Comparison of ENCODE assay signal across 22 cellular contexts in genomic region chr12:14782756-14783155, GRCh38. TPM values are rescaled to one million over a fixed set of nuclear protein-coding genes. Genes with fewer than 3 reads are reported as not detected.
DNase-seq lines count a peak whose midpoint lies in the region; ATAC-seq, FAIRE-seq and TF ChIP-seq lines count a peak whose summit lies in the region.
"Had no signal": no experiment of that assay in that cellular context is flagged by ENCODE, and none has a peak within 500 bp of the region (broad histone marks: within the 10 kb centered on the region; RNA-seq: fewer than 3 reads in every experiment).

No MANE protein-coding gene starts in this region.

- H3K79me2 ChIP-seq in MM.1S (ENCODE audit: low read length) = no peaks in the 10 kb centered on the region

- ATAC-seq in GM18868 (IDR thresholded peaks at IDR 0.05; ENCODE audit: unreplicated experiment) (peak; percentile 80), GM21447 (IDR thresholded peaks at IDR 0.05; ENCODE audit: unreplicated experiment) (peak; percentile 61)
- peak; percentile 38 to 45 for ATAC-seq in stimulated activated naive B cell treated with anti-CD40 and anti-IgM and Interleukin-4, amounts not matched to agents 10 μg/mL and 1 μg/mL and 100 μg/mL, for 72 hours (replicated peaks)
- no peak for ATAC-seq in naive thymus-derived CD8-positive, alpha-beta T cell
- ATAC-seq: K562 had no signal

- peaks cover 17 to 20% of the 10 kb centered on the region in 2 donors for H3K36me3 Mint-ChIP-seq in stimulated activated naive B cell treated with anti-CD40 and anti-IgM and Interleukin-4, amounts not matched to agents 10 μg/mL and 1 μg/mL and 100 μg/mL, for 72 hours
- peaks cover 0 to 39% (median 8%) of the 10 kb centered on the region in 3 donors for H3K36me3 Mint-ChIP-seq in naive thymus-derived CD8-positive, alpha-beta T cell

- no peaks in the 10 kb centered on the region for H3K9me3 ChIP-seq in MM.1S (replicated peaks; ENCODE audit: insufficient read depth, low read length)
- H3K9me3 ChIP-seq: BE2C, SJCRH30 had no signal

- TF ChIP-seq CTCF in MM.1S (IDR thresholded peaks at IDR 0.05; ENCODE audit: low read length) (no peak), D721Med (IDR thresholded peaks at IDR 0.05; ENCODE audit: insufficient read depth, missing control alignments) (no peak)

- H3K9me3 Mint-ChIP-seq in stimulated activated naive B cell treated with anti-CD40 and anti-IgM and Interleukin-4, amounts not matched to agents 10 μg/mL and 1 μg/mL and 100 μg/mL, for 72 hours = no peaks in the 10 kb centered on the region
- no peaks in the 10 kb centered on the region for H3K9me3 Mint-ChIP-seq in naive thymus-derived CD8-positive, alpha-beta T cell

- POLR2A ChIA-PET in naive thymus-derived CD8-positive, alpha-beta T cell (lab: Charles Lee) = interaction anchor here (1.0 to 5.1 kb wide), 5 partner anchors 8 to 53 kb away, joined by 3 to 40 read pairs (median 3); a partner anchor contains a TSS

- H2AFZ ChIP-seq in MM.1S (ENCODE audit: low read length) = no peak overlapping the region

- H4K20me1 ChIP-seq in MM.1S (ENCODE audit: insufficient read depth, low read length) = no peaks in the 10 kb centered on the region

- H3K27ac Mint-ChIP-seq in stimulated activated naive B cell treated with anti-CD40 and anti-IgM and Interleukin-4, amounts not matched to agents 10 μg/mL and 1 μg/mL and 100 μg/mL, for 72 hours = no peak overlapping the region
- peak overlapping the region in 2 of 10 donors; percentile 42 to 48 for H3K27ac Mint-ChIP-seq in naive thymus-derived CD8-positive, alpha-beta T cell

- H3K4me3 Mint-ChIP-seq in stimulated activated naive B cell treated with anti-CD40 and anti-IgM and Interleukin-4, amounts not matched to agents 10 μg/mL and 1 μg/mL and 100 μg/mL, for 72 hours = no peak overlapping the region
- no peak overlapping the region for H3K4me3 Mint-ChIP-seq in naive thymus-derived CD8-positive, alpha-beta T cell
- H3K4me3 Mint-ChIP-seq: CD4-positive, alpha-beta memory T cell had no signal

- peaks cover 26% of the 10 kb centered on the region for H3K4me1 ChIP-seq in MM.1S (ENCODE audit: low read length)
- H3K4me1 ChIP-seq: BE2C, SJCRH30 had no signal

- peaks cover 9 to 22% of the 10 kb centered on the region in 2 donors for H3K4me1 Mint-ChIP-seq in stimulated activated naive B cell treated with anti-CD40 and anti-IgM and Interleukin-4, amounts not matched to agents 10 μg/mL and 1 μg/mL and 100 μg/mL, for 72 hours
- H3K4me1 Mint-ChIP-seq in naive thymus-derived CD8-positive, alpha-beta T cell = peaks cover 3 to 11% (median 8%) of the 10 kb centered on the region in 4 donors

- peaks cover 8% of the 10 kb centered on the region; the same call in 1 of the 2 replicates for H3K36me3 ChIP-seq in MM.1S (replicated peaks; ENCODE audit: insufficient read depth, low read length)

- DNase-seq in MM.1S = no peak
- DNase-seq in stimulated activated naive B cell treated with anti-CD40 and anti-IgM and Interleukin-4, amounts not matched to agents 10 μg/mL and 1 μg/mL and 100 μg/mL, for 72 hours = no peak
- no peak for DNase-seq in naive thymus-derived CD8-positive, alpha-beta T cell
- DNase-seq in D721Med (ENCODE audit: insufficient read length, low spot score) = no peak
- DNase-seq in middle frontal gyrus (ENCODE audit: extremely low spot score, low spot score) = no peak
- DNase-seq: BE2C; CD4-positive, alpha-beta memory T cell; DND-41; GDM1; H7; NCI-H1417; NCI-H1930; NCI-H2171; OCI-M1; RPMI8226; SJCRH30 had no signal

- H3K27me3 ChIP-seq in MM.1S (replicated peaks; ENCODE audit: insufficient read depth, low read length) = no peaks in the 10 kb centered on the region
- H3K27me3 ChIP-seq: BE2C, SJCRH30 had no signal

- no peaks in the 10 kb centered on the region for H3K27me3 Mint-ChIP-seq in stimulated activated naive B cell treated with anti-CD40 and anti-IgM and Interleukin-4, amounts not matched to agents 10 μg/mL and 1 μg/mL and 100 μg/mL, for 72 hours
- H3K27me3 Mint-ChIP-seq in naive thymus-derived CD8-positive, alpha-beta T cell = no peaks in the 10 kb centered on the region
- H3K27me3 Mint-ChIP-seq: CD4-positive, alpha-beta memory T cell had no signal

- H3K4me2 ChIP-seq in MM.1S (ENCODE audit: low read depth, low read length) = 0 out of 2 replicates have a peak overlapping the region, but pooled peaks have one; percentile 22

- peak overlapping the region; percentile 38; the same call in 1 of the 2 replicates for H3K27ac ChIP-seq in MM.1S (ENCODE audit: low read length)
- H3K27ac ChIP-seq: SJCRH30 had no signal

- H3K9ac ChIP-seq in MM.1S (ENCODE audit: low read length) = no peak overlapping the region

- no peak for FAIRE-seq in D721Med (lab: Jason Lieb, UNC)
- FAIRE-seq: K562 had no signal

- no peaks in the 10 kb centered on the region for H3K9me2 ChIP-seq in MM.1S (replicated peaks; ENCODE audit: insufficient read depth, low read length)

- peaks cover 14% of the 10 kb centered on the region for H3F3A ChIP-seq in MM.1S (ENCODE audit: insufficient read depth, low read length)

- H3K4me3 ChIP-seq in MM.1S (ENCODE audit: low read length) = no peak overlapping the region
- H3K4me3 ChIP-seq: K562, SJCRH30 had no signal

RNA-seq across cellular contexts. Expression of gene WBP11, which starts 20.5 kb away (rescaled TPM):
- 100 to 1,000 TPM in 1 of 2 experiments, 10 to 100 TPM in 1; 93.8 to 106 TPM for total RNA-seq in naive thymus-derived CD8-positive, alpha-beta T cell
- 10 to 100 TPM; 59.5 to 66.5 (median 59.8) TPM for polyA plus RNA-seq in naive thymus-derived CD8-positive, alpha-beta T cell

RNA-seq across cellular contexts. Expression of gene C12orf60, which starts 20.7 kb away (rescaled TPM):
- 1 to 10 TPM in 1 of 2 experiments, under 1 TPM in 1; 0.71 to 1.3 TPM for total RNA-seq in naive thymus-derived CD8-positive, alpha-beta T cell
- 1 to 10 TPM in 2 of 3 donors, under 1 TPM in 1; 0.98 to 2.5 (median 1.7) TPM for polyA plus RNA-seq in naive thymus-derived CD8-positive, alpha-beta T cell

RNA-seq across cellular contexts. Expression of gene SMCO3, which starts 31.2 kb away (rescaled TPM):
- total RNA-seq in naive thymus-derived CD8-positive, alpha-beta T cell = not detected
- polyA plus RNA-seq in naive thymus-derived CD8-positive, alpha-beta T cell = under 1 TPM in 1 of 3 donors, not detected in 2; 0.07 TPM
- total RNA-seq: CD4-positive, alpha-beta memory T cell; H7; K562; M059J; NCI-H460; SJCRH30; T-helper 2 cell treated with Interferon-gamma antibody and Interleukin-4, amounts not matched to agents 100 ng/mL and 5 ng/mL, for 36 hours had no signal

Comparison
In these comparisons a context has a peak if more than half of its experiments do, and no peak if none do; other contexts are left out.
1. ATAC-seq: peak in GM18868 (single experiment), GM21447 (single experiment) and stimulated activated naive B cell treated with anti-CD40 and anti-IgM and Interleukin-4, amounts not matched to agents 10 μg/mL and 1 μg/mL and 100 μg/mL, for 72 hours (2 of 2); none in naive thymus-derived CD8-positive, alpha-beta T cell (0 of 2).